18 cellular contexts compared by ENCODE assay signal in genomic region chr22:23055448-23056179, GRCh38. TPM values are rescaled to one million over a fixed set of nuclear protein-coding genes. Genes with fewer than 3 reads are reported as not detected.
A peak's percentile ranks its signal among the peaks of the same experiment; 100 is the strongest.
DNase-seq lines count a peak whose midpoint lies in the region; ATAC-seq, FAIRE-seq and TF ChIP-seq lines count a peak whose summit lies in the region.
"Had no signal": no experiment of that assay in that cellular context is flagged by ENCODE, and none has a peak within 500 bp of the region (broad histone marks: within the 10 kb centered on the region; RNA-seq: fewer than 3 reads in every experiment).

No MANE protein-coding gene starts in this region.

- H3K4me3 ChIP-seq in spleen, result no peak overlapping the region
- H3K4me3 ChIP-seq: A549, BLaER1 had no signal

- no peak overlapping the region for H3K27ac Mint-ChIP-seq in WTC11
- no peak overlapping the region for H3K27ac Mint-ChIP-seq in activated CD4-positive, alpha-beta T cell treated with anti-CD3 and anti-CD28 coated beads for 36 hours
- H3K27ac Mint-ChIP-seq: CD4-positive, alpha-beta memory T cell had no signal

- DNase-seq in activated CD8-positive, alpha-beta memory T cell treated with anti-CD3 and anti-CD28 coated beads, Interleukin-2, amount 50 U/mL, for 4 hours, result peak; percentile 3
- no peak for DNase-seq in activated CD8-positive, alpha-beta memory T cell treated with anti-CD3 and anti-CD28 coated beads, Interleukin-2, amount 50 U/mL, for 48 hours
- no peak for DNase-seq in GM12892 (ENCODE audit: insufficient read length)
- peak; percentile 3 for DNase-seq in WTC11 (ENCODE audit: low spot score)
- peak; percentile 20 for DNase-seq in spleen
- no peak for DNase-seq in activated CD4-positive, alpha-beta T cell treated with anti-CD3 and anti-CD28 coated beads for 36 hours
- DNase-seq: CD4-positive, alpha-beta memory T cell; KG1; NCI-H1417; NCI-H187; NCI-H2107; NCI-H510A; NCI-H774; SHP77 treated with DMSO at 0.1 percent for 48 hours had no signal

- intact Hi-C loops in spleen (cut with DNase I; ENCODE audit: low total_unique reads), result no loop called here
- intact Hi-C loops in activated CD4-positive, alpha-beta T cell treated with anti-CD3 and anti-CD28 coated beads for 36 hours (cut with DNase I, micrococcal nuclease), result no loop called here

- no peak overlapping the region for H3K27ac ChIP-seq in spleen
- H3K27ac ChIP-seq: A549, BLaER1 had no signal

- H3K9me3 Mint-ChIP-seq in WTC11, result peaks cover 15% of the 10 kb centered on the region
- H3K9me3 Mint-ChIP-seq in activated CD4-positive, alpha-beta T cell treated with anti-CD3 and anti-CD28 coated beads for 36 hours (ENCODE audit: low read depth), result peaks cover 5% of the 10 kb centered on the region

- H3K9me3 ChIP-seq in spleen, result peaks cover 0 to 20% (median 13%) of the 10 kb centered on the region in 8 donors
- H3K9me3 ChIP-seq: A549 had no signal

- no peak overlapping the region for H3K4me3 Mint-ChIP-seq in WTC11
- H3K4me3 Mint-ChIP-seq in activated CD4-positive, alpha-beta T cell treated with anti-CD3 and anti-CD28 coated beads for 36 hours, result no peak overlapping the region
- H3K4me3 Mint-ChIP-seq: CD4-positive, alpha-beta memory T cell had no signal

- WGBS in spleen, 5 donors, result 75 to 80% (median 76%) methylated on average over 7 of the region's 7 CpGs

- H3K27me3 ChIP-seq in spleen (replicated peaks in 1 of 7), result no peaks in the 10 kb centered on the region
- H3K27me3 ChIP-seq: BLaER1 had no signal

- H3K4me1 ChIP-seq in spleen, result peaks cover 0 to 13% (median 0%) of the 10 kb centered on the region in 6 donors
- H3K4me1 ChIP-seq: A549 had no signal

- TF ChIP-seq CTCF in WTC11 (IDR thresholded peaks at IDR 0.05) (no peak), spleen (IDR thresholded peaks at IDR 0.05 in 8 of 11, conservative IDR thresholded peaks at IDR 0.05 in 3 of 11) (no peak)

- H3K4me1 Mint-ChIP-seq in WTC11, result no peaks in the 10 kb centered on the region
- H3K4me1 Mint-ChIP-seq in activated CD4-positive, alpha-beta T cell treated with anti-CD3 and anti-CD28 coated beads for 36 hours, result peaks cover 2% of the 10 kb centered on the region
- H3K4me1 Mint-ChIP-seq: CD4-positive, alpha-beta memory T cell had no signal

- H3K36me3 ChIP-seq in spleen, result no peaks in the 10 kb centered on the region
- H3K36me3 ChIP-seq: BLaER1 had no signal

- CTCF ChIA-PET in WTC11 (lab: Charles Lee), result interaction anchor here (1.2 kb wide), 1 partner anchor 96 kb away, joined by 4 read pairs; no protein-coding TSS in a partner anchor
- CTCF ChIA-PET in activated CD4-positive, alpha-beta T cell treated with anti-CD3 and anti-CD28 coated beads for 36 hours (lab: Charles Lee), result no interaction called here

- no peaks in the 10 kb centered on the region for H3K36me3 Mint-ChIP-seq in WTC11
- no peaks in the 10 kb centered on the region for H3K36me3 Mint-ChIP-seq in activated CD4-positive, alpha-beta T cell treated with anti-CD3 and anti-CD28 coated beads for 36 hours (ENCODE audit: low read depth)
- H3K36me3 Mint-ChIP-seq: CD4-positive, alpha-beta memory T cell had no signal

- H3K27me3 Mint-ChIP-seq in WTC11 (ENCODE audit: low read depth), result peaks cover 22% of the 10 kb centered on the region
- peaks cover 7% of the 10 kb centered on the region for H3K27me3 Mint-ChIP-seq in activated CD4-positive, alpha-beta T cell treated with anti-CD3 and anti-CD28 coated beads for 36 hours

- POLR2A ChIA-PET in WTC11 (lab: Charles Lee), result no interaction called here
- POLR2A ChIA-PET in activated CD4-positive, alpha-beta T cell treated with anti-CD3 and anti-CD28 coated beads for 36 hours (lab: Charles Lee), result no interaction called here

- FAIRE-seq in GM12892 (lab: Jason Lieb, UNC), result peak; percentile 60
- FAIRE-seq: A549, H1 had no signal

- TF ChIP-seq POLR2A in GM12892 (IDR thresholded peaks at IDR 0.05; ENCODE audit: low read depth, low read length), result no peak
- TF ChIP-seq POLR2A in spleen (IDR thresholded peaks at IDR 0.05), result no peak

- ATAC-seq in WTC11 (no peak), HG03378 (IDR thresholded peaks at IDR 0.05; ENCODE audit: unreplicated experiment) (no peak)
- no peak for ATAC-seq in activated CD4-positive, alpha-beta T cell treated with anti-CD3 and anti-CD28 coated beads for 36 hours
- ATAC-seq: A549 had no signal

TF ChIP-seq in WTC11, 78 proteins besides CTCF, POLR2A, EP300 and RAD21:
- TF ChIP-seq STAT6 (CRISPR knock-in tag; conservative IDR thresholded peaks at IDR 0.05; ENCODE audit: low read depth) (no peak), NFE2L1 (CRISPR knock-in tag; IDR thresholded peaks at IDR 0.05) (no peak), EMX1 (CRISPR knock-in tag; IDR thresholded peaks at IDR 0.05) (no peak), TEAD1 (CRISPR knock-in tag; IDR thresholded peaks at IDR 0.05) (no peak), RORB (CRISPR knock-in tag; IDR thresholded peaks at IDR 0.05) (no peak)

RNA-seq across cellular contexts. Expression of gene GNAZ, which starts 14.7 kb away (rescaled TPM):
- polyA plus RNA-seq in GM12892 (2012; ENCODE audit: missing spikeins), result 0.06 TPM
- total RNA-seq in WTC11 (2021) (9.9 to 11.4 TPM (median 11.0 TPM) in 3 replicates), spleen (10 to 100 TPM in 2 of 7 donors, 1 to 10 TPM in 5; 4.4 to 11.8 (median 7.6) TPM)
- polyA plus RNA-seq in spleen, result 1 to 10 TPM; 2.3 to 5.7 (median 2.8) TPM
- 1 to 10 TPM; 1.1 to 1.5 TPM for total RNA-seq in activated CD4-positive, alpha-beta T cell treated with anti-CD3 and anti-CD28 coated beads for 36 hours

Comparison
In these comparisons a context has a peak if more than half of its experiments do, and no peak if none do; other contexts are left out.
1. DNase-seq: peak in activated CD8-positive, alpha-beta memory T cell treated with anti-CD3 and anti-CD28 coated beads, Interleukin-2, amount 50 U/mL, for 4 hours (single experiment), WTC11 (single experiment) and spleen (single experiment); none in activated CD8-positive, alpha-beta memory T cell treated with anti-CD3 and anti-CD28 coated beads, Interleukin-2, amount 50 U/mL, for 48 hours (single experiment), GM12892 (single experiment) and activated CD4-positive, alpha-beta T cell treated with anti-CD3 and anti-CD28 coated beads for 36 hours (single experiment).